13 cellular contexts compared by ENCODE assay signal in the genomic region with DNA sequence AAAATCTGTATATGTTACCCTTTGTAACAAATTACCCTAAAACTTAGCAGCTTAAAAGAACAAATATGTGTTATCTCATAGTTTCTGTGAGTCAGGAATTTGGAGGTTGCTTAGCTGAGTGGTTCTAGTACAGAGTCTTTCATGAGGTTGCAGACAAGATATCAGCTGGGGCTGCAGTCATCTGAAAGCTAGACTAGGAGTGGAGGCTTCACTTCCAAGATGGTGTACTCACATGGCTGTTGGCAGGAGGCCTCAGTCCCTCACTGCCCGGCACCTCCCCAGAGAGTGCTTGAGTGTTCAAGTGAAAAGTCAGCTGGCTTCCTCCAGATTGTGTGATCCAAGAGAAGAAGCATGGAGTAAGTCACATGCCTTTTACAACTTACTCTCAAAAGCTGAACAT. TPM values are rescaled to one million over a fixed set of nuclear protein-coding genes. Genes with fewer than 3 reads are reported as not detected.
A peak's percentile ranks its signal among the peaks of the same experiment; 100 is the strongest.
DNase-seq lines count a peak whose midpoint lies in the region; ATAC-seq, FAIRE-seq and TF ChIP-seq lines count a peak whose summit lies in the region.
"Had no signal": no experiment of that assay in that cellular context is flagged by ENCODE, and none has a peak within 500 bp of the region (broad histone marks: within the 10 kb centered on the region; RNA-seq: fewer than 3 reads in every experiment).

No MANE protein-coding gene starts in this region.

- H3K27me3 ChIP-seq in keratinocyte (ENCODE audit: control insufficient read depth, extremely low read depth, insufficient read depth, low read length) (no peaks in the 10 kb centered on the region), tibial artery (no peaks in the 10 kb centered on the region), ovary (no peaks in the 10 kb centered on the region)

- H3K4me2 ChIP-seq in keratinocyte (ENCODE audit: control insufficient read depth, extremely low read depth, insufficient read depth, low read depth, low read length) = no peak overlapping the region

- no peak for TF ChIP-seq CTCF in cardiac fibroblast (IDR thresholded peaks at IDR 0.05; ENCODE audit: low read depth, low read length)
- no peak for TF ChIP-seq CTCF in keratinocyte (optimal IDR thresholded peaks at IDR 0.05 in 1 of 3, IDR thresholded peaks at IDR 0.05 in 1 of 3, conservative IDR thresholded peaks at IDR 0.05 in 1 of 3; ENCODE audit: extremely low read depth in 1 of 3, insufficient read depth in 2 of 3, low read length in 3 of 3)
- TF ChIP-seq CTCF in tibial artery (IDR thresholded peaks at IDR 0.05) = no peak
- no peak for TF ChIP-seq CTCF in ovary (IDR thresholded peaks at IDR 0.05)

- no peak for TF ChIP-seq EP300 in ovary (IDR thresholded peaks at IDR 0.05)

- H3K4me1 ChIP-seq in keratinocyte (ENCODE audit: control insufficient read depth, extremely low read depth, insufficient read depth, low read length) (peaks cover 18% of the 10 kb centered on the region), tibial artery (no peaks in the 10 kb centered on the region), ovary (ENCODE audit: insufficient read depth) (no peaks in the 10 kb centered on the region)

- DNase-seq in activated T-cell treated with anti-CD3 and anti-CD28 coated beads, Interleukin-2, amount 50 U/mL, for 72 hours = peak in 1 of 2 donors; percentile 19
- no peak for DNase-seq in activated T-cell treated with anti-CD3 and anti-CD28 coated beads, Interleukin-2, amount 50 U/mL, for 1 hour
- DNase-seq in cardiac fibroblast (ENCODE audit: low read depth in 2 of 2) (peak; percentile 79), keratinocyte (ENCODE audit: low read depth, low spot score) (no peak), tibial artery (peak; percentile 81 to 85), ovary (no peak), NCI-H524 (lab: John Stamatoyannopoulos, UW) (no peak)
- no peak for DNase-seq in activated CD8-positive, alpha-beta memory T cell treated with anti-CD3 and anti-CD28 coated beads, Interleukin-2, amount 10 ng/mL, durations not matched to agents 7 days and 5 days
- DNase-seq: ACHN; activated T-cell treated with anti-CD3 and anti-CD28 coated beads, Interleukin-2, amount 50 U/mL, for 4 hours; NCI-H187 treated with DMSO at 0.1 percent for 48 hours; stimulated activated CD4-positive, alpha-beta T cell treated with anti-CD3 and anti-CD28 coated beads, Interleukin-12 subunit alpha, Interleukin-12 subunit beta, amount 100 ng/mL, for 4 hours had no signal

- H3K79me2 ChIP-seq in keratinocyte (ENCODE audit: control insufficient read depth, insufficient read depth, low read length) = no peaks in the 10 kb centered on the region

- no peak for TF ChIP-seq POLR2A in ovary (IDR thresholded peaks at IDR 0.05)

- CTCF ChIA-PET in activated CD8-positive, alpha-beta memory T cell treated with anti-CD3 and anti-CD28 coated beads, Interleukin-2, amount 10 ng/mL, durations not matched to agents 7 days and 5 days (lab: Charles Lee) = interaction anchor here (1.2 to 1.5 kb wide), 2 partner anchors 11 to 43 kb away, joined by 3 to 6 read pairs; no protein-coding TSS in a partner anchor

- no peak for FAIRE-seq in keratinocyte (lab: Jason Lieb, UNC)
- FAIRE-seq: H1 had no signal

- H3K4me3 ChIP-seq in cardiac fibroblast (replicated peaks in 1 of 2; ENCODE audit: low read depth in 2 of 2, low read length in 2 of 2) = no peak overlapping the region
- H3K4me3 ChIP-seq in keratinocyte (ENCODE audit: control insufficient read depth in 2 of 3, extremely low read depth in 1 of 3, insufficient read depth in 2 of 3, low read depth in 1 of 3, low read length in 3 of 3) = no peak overlapping the region
- H3K4me3 ChIP-seq in tibial artery = no peak overlapping the region
- no peak overlapping the region for H3K4me3 ChIP-seq in ovary

- peaks cover 0 to 2% of the 10 kb centered on the region in 2 donors for H3K9me3 Mint-ChIP-seq in activated T-cell treated with anti-CD3 and anti-CD28 coated beads, Interleukin-2, amount 50 U/mL, for 72 hours
- H3K9me3 Mint-ChIP-seq in activated CD8-positive, alpha-beta memory T cell treated with anti-CD3 and anti-CD28 coated beads, Interleukin-2, amount 10 ng/mL, durations not matched to agents 7 days and 5 days (ENCODE audit: low read depth) = no peaks in the 10 kb centered on the region
- H3K9me3 Mint-ChIP-seq: activated T-cell treated with anti-CD3 and anti-CD28 coated beads, Interleukin-2, amount 50 U/mL, for 4 hours had no signal

- H3K9me3 ChIP-seq in keratinocyte (ENCODE audit: control insufficient read depth, low read depth, low read length) = no peaks in the 10 kb centered on the region
- no peaks in the 10 kb centered on the region for H3K9me3 ChIP-seq in tibial artery
- no peaks in the 10 kb centered on the region for H3K9me3 ChIP-seq in ovary

- H3K9ac ChIP-seq in keratinocyte (ENCODE audit: control insufficient read depth, extremely low read depth, insufficient read depth, low read length) = no peak overlapping the region

- H2AFZ ChIP-seq in keratinocyte (ENCODE audit: control insufficient read depth, low read length) = no peak overlapping the region

- H3K27ac Mint-ChIP-seq in activated T-cell treated with anti-CD3 and anti-CD28 coated beads, Interleukin-2, amount 50 U/mL, for 72 hours = peak overlapping the region; percentile 89
- H3K27ac Mint-ChIP-seq in activated CD8-positive, alpha-beta memory T cell treated with anti-CD3 and anti-CD28 coated beads, Interleukin-2, amount 10 ng/mL, durations not matched to agents 7 days and 5 days = no peak overlapping the region

- H4K20me1 ChIP-seq in keratinocyte (ENCODE audit: control insufficient read depth, extremely low read depth, insufficient read depth, low read length) = no peaks in the 10 kb centered on the region

- WGBS in ovary, 3 donors = 47 to 55% (median 52%) methylated on average over 1 of the region's 1 CpG

- no peaks in the 10 kb centered on the region for H3K9me1 ChIP-seq in keratinocyte (ENCODE audit: control insufficient read depth, extremely low read depth, insufficient read depth, low read length)

- H3K36me3 Mint-ChIP-seq in activated T-cell treated with anti-CD3 and anti-CD28 coated beads, Interleukin-2, amount 50 U/mL, for 72 hours (ENCODE audit: insufficient read depth in 2 of 2) = no peaks in the 10 kb centered on the region
- H3K36me3 Mint-ChIP-seq in activated CD8-positive, alpha-beta memory T cell treated with anti-CD3 and anti-CD28 coated beads, Interleukin-2, amount 10 ng/mL, durations not matched to agents 7 days and 5 days = no peaks in the 10 kb centered on the region

- peak; percentile 80 to 82 for ATAC-seq in activated T-cell treated with anti-CD3 and anti-CD28 coated beads, Interleukin-2, amount 50 U/mL, for 72 hours (replicated peaks in 1 of 2)
- no peak for ATAC-seq in activated CD8-positive, alpha-beta memory T cell treated with anti-CD3 and anti-CD28 coated beads, Interleukin-2, amount 10 ng/mL, durations not matched to agents 7 days and 5 days

- dilution Hi-C loops in keratinocyte (cut with MboI; ENCODE audit: extremely low pct_ligation_motif_present, low sequenced_read_pairs) = no loop called here

- H3K27me3 Mint-ChIP-seq in activated T-cell treated with anti-CD3 and anti-CD28 coated beads, Interleukin-2, amount 50 U/mL, for 72 hours (ENCODE audit: low read depth) = no peaks in the 10 kb centered on the region
- H3K27me3 Mint-ChIP-seq in activated CD8-positive, alpha-beta memory T cell treated with anti-CD3 and anti-CD28 coated beads, Interleukin-2, amount 10 ng/mL, durations not matched to agents 7 days and 5 days = no peaks in the 10 kb centered on the region

- intact Hi-C loops in tibial artery (cut with DNase I; ENCODE audit: low total_unique reads) (no loop called here), ovary (cut with DNase I) (no loop called here)

- peaks cover 25% of the 10 kb centered on the region for H3K4me1 Mint-ChIP-seq in activated T-cell treated with anti-CD3 and anti-CD28 coated beads, Interleukin-2, amount 50 U/mL, for 72 hours (ENCODE audit: low read depth)
- peaks cover 23% of the 10 kb centered on the region for H3K4me1 Mint-ChIP-seq in activated CD8-positive, alpha-beta memory T cell treated with anti-CD3 and anti-CD28 coated beads, Interleukin-2, amount 10 ng/mL, durations not matched to agents 7 days and 5 days

- peak overlapping the region; percentile 5 for H3K27ac ChIP-seq in keratinocyte (ENCODE audit: control insufficient read depth, insufficient read depth, low read length)
- H3K27ac ChIP-seq in tibial artery = no peak overlapping the region
- H3K27ac ChIP-seq in ovary = no peak overlapping the region

- no peaks in the 10 kb centered on the region for H3K36me3 ChIP-seq in keratinocyte (ENCODE audit: control insufficient read depth in 2 of 2, extremely low read depth in 1 of 2, insufficient read depth in 2 of 2, low read length in 2 of 2)
- H3K36me3 ChIP-seq in tibial artery = no peaks in the 10 kb centered on the region
- no peaks in the 10 kb centered on the region for H3K36me3 ChIP-seq in ovary

- peak overlapping the region; percentile 0 to 49 for H3K4me3 Mint-ChIP-seq in activated T-cell treated with anti-CD3 and anti-CD28 coated beads, Interleukin-2, amount 50 U/mL, for 72 hours
- no peak overlapping the region for H3K4me3 Mint-ChIP-seq in activated CD8-positive, alpha-beta memory T cell treated with anti-CD3 and anti-CD28 coated beads, Interleukin-2, amount 10 ng/mL, durations not matched to agents 7 days and 5 days
- H3K4me3 Mint-ChIP-seq: activated T-cell treated with anti-CD3 and anti-CD28 coated beads, Interleukin-2, amount 50 U/mL, for 4 hours had no signal

RNA-seq across cellular contexts. Expression of gene GGCT, which starts 16.9 kb away (rescaled TPM):
- total RNA-seq in activated T-cell treated with anti-CD3 and anti-CD28 coated beads, Interleukin-2, amount 50 U/mL, for 72 hours = 10 to 100 TPM; 65.7 to 84.4 TPM
- polyA plus RNA-seq in keratinocyte (28.2 to 59.8 TPM (median 44.5 TPM) in 3 replicates), ovary (10 to 100 TPM; 32.3 to 36.1 TPM)
- polyA plus RNA-seq in keratinocyte (2011; ENCODE audit: low read depth) = 198 TPM
- 33.0 and 38.0 TPM in 2 replicates for polyA plus RNA-seq in keratinocyte (2011; cell fraction: cytosol; rRNA removed)
- 12.6 and 21.0 TPM in 2 replicates for polyA plus RNA-seq in keratinocyte (2011; cell fraction: nucleus; rRNA removed)
- polyA plus RNA-seq in keratinocyte (2012; ENCODE audit: low replicate concordance) = 48.5 and 133 TPM in 2 replicates
- polyA minus RNA-seq in keratinocyte = 6.1 to 7.5 TPM (median 6.6 TPM) in 3 replicates
- 13.4 TPM for polyA minus RNA-seq in keratinocyte (2011; cell fraction: cytosol; rRNA and poly(A)+ RNA removed)
- polyA minus RNA-seq in keratinocyte (2011; cell fraction: nucleus; rRNA and poly(A)+ RNA removed) = 5.1 and 6.8 TPM in 2 replicates
- 10 to 100 TPM; 17.9 to 31.8 (median 22.0) TPM for total RNA-seq in ovary
- 10 to 100 TPM; 46.1 to 58.8 TPM for total RNA-seq in activated CD8-positive, alpha-beta memory T cell treated with anti-CD3 and anti-CD28 coated beads, Interleukin-2, amount 10 ng/mL, durations not matched to agents 7 days and 5 days

RNA-seq across cellular contexts. Expression of gene NOD1, which starts 42.9 kb away (rescaled TPM):
- total RNA-seq in activated T-cell treated with anti-CD3 and anti-CD28 coated beads, Interleukin-2, amount 50 U/mL, for 72 hours = 10 to 100 TPM; 16.0 to 17.8 TPM
- 3.4 to 4.3 TPM (median 3.9 TPM) in 3 replicates for polyA plus RNA-seq in keratinocyte
- 1.9 TPM for polyA plus RNA-seq in keratinocyte (2011; ENCODE audit: low read depth)
- polyA plus RNA-seq in keratinocyte (2011; cell fraction: cytosol; rRNA removed) = 2.0 TPM in 2 replicates
- polyA plus RNA-seq in keratinocyte (2011; cell fraction: nucleus; rRNA removed) = 7.5 TPM in 2 replicates
- 2.2 and 2.9 TPM in 2 replicates for polyA plus RNA-seq in keratinocyte (2012; ENCODE audit: low replicate concordance)
- polyA minus RNA-seq in keratinocyte = 3.5 to 5.2 TPM (median 4.4 TPM) in 3 replicates
- polyA minus RNA-seq in keratinocyte (2011; cell fraction: cytosol; rRNA and poly(A)+ RNA removed) = 1.9 TPM
- polyA minus RNA-seq in keratinocyte (2011; cell fraction: nucleus; rRNA and poly(A)+ RNA removed) = 4.5 and 8.1 TPM in 2 replicates
- 10 to 100 TPM; 17.4 to 33.5 (median 20.6) TPM for total RNA-seq in ovary
- polyA plus RNA-seq in ovary = 10 to 100 TPM; 15.2 to 20.0 TPM
- total RNA-seq in activated CD8-positive, alpha-beta memory T cell treated with anti-CD3 and anti-CD28 coated beads, Interleukin-2, amount 10 ng/mL, durations not matched to agents 7 days and 5 days = 10 to 100 TPM; 20.8 to 36.9 TPM

Comparison
In these comparisons a context has a peak if more than half of its experiments do, and no peak if none do; other contexts are left out.
1. DNase-seq: peak in cardiac fibroblast (2 of 2) and tibial artery (2 of 2); none in activated T-cell treated with anti-CD3 and anti-CD28 coated beads, Interleukin-2, amount 50 U/mL, for 1 hour (single experiment), keratinocyte (single experiment), ovary (0 of 5), NCI-H524 (0 of 2) and activated CD8-positive, alpha-beta memory T cell treated with anti-CD3 and anti-CD28 coated beads, Interleukin-2, amount 10 ng/mL, durations not matched to agents 7 days and 5 days (single experiment).